25 cellular contexts compared by ENCODE assay signal in the genomic region with DNA sequence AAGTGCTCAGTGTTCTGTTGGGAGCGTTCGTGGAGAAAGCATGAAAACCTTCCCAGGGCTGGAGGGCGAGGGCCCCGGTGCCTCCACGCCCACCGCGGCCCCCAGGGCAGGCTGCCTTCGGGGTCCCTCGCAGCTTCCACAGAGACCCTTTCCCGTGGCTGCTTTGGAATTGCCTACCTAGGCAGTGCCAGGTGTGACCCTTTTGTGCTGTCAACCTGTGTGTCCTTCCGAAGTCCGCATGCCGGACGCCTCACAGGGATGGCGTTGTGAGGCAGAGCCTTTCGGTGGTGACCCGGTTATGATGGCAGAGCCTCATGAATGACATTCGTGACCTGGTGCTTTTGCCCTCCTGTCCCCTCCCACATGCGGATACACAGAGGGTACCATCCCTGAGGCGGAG. TPM values are rescaled to one million over a fixed set of nuclear protein-coding genes. Genes with fewer than 3 reads are reported as not detected.
"Had no signal": no experiment of that assay in that cellular context is flagged by ENCODE, and none has a peak within 500 bp of the region (broad histone marks: within the 10 kb centered on the region; RNA-seq: fewer than 3 reads in every experiment).

No MANE protein-coding gene starts in this region.

- H3K4me3 ChIP-seq: esophagus muscularis mucosa, heart left ventricle, neural progenitor cell, right lobe of liver, skin epidermis, stomach, thyroid gland had no signal

- H3K4me3 Mint-ChIP-seq: activated B cell treated with CpG ODN at 0.5 μM for 24 hours; activated CD8-positive, alpha-beta T cell treated with anti-CD3 and anti-CD28 coated beads for 36 hours; activated naive CD4-positive, alpha-beta T cell treated with anti-CD3 and anti-CD28 coated beads for 36 hours; activated T-cell treated with anti-CD3 and anti-CD28 coated beads, Interleukin-2, amount 50 U/mL, for 72 hours; dendritic cell treated with granulocyte-macrophage colony-stimulating factor and Interleukin-4, amounts not matched to agents 40 ng/mL and 50 ng/mL, for 4 days; mesothelial cell of epicardium; naive thymus-derived CD4-positive, alpha-beta T cell; neural progenitor cell; stimulated activated naive B cell treated with anti-CD40 and anti-IgM and Interleukin-4, amounts not matched to agents 10 μg/mL and 1 μg/mL and 100 μg/mL, for 72 hours; T-helper 2 cell treated with Interferon-gamma antibody and Interleukin-4, amounts not matched to agents 5 μg/mL and 100 μg/mL, for 36 hours had no signal

- H3K27ac ChIP-seq: brain microvascular endothelial cell, esophagus muscularis mucosa, foreskin keratinocyte, heart left ventricle, neural progenitor cell, right lobe of liver, skin epidermis, stomach, thyroid gland had no signal

- H3K36me3 ChIP-seq: neural progenitor cell had no signal

- H3K9me3 Mint-ChIP-seq: activated B cell treated with CpG ODN at 0.5 μM for 24 hours; activated CD8-positive, alpha-beta T cell treated with anti-CD3 and anti-CD28 coated beads for 36 hours; activated naive CD4-positive, alpha-beta T cell treated with anti-CD3 and anti-CD28 coated beads for 36 hours; activated T-cell treated with anti-CD3 and anti-CD28 coated beads, Interleukin-2, amount 50 U/mL, for 72 hours; dendritic cell treated with granulocyte-macrophage colony-stimulating factor and Interleukin-4, amounts not matched to agents 40 ng/mL and 50 ng/mL, for 4 days; mesothelial cell of epicardium; neural progenitor cell; stimulated activated naive B cell treated with anti-CD40 and anti-IgM and Interleukin-4, amounts not matched to agents 10 μg/mL and 1 μg/mL and 100 μg/mL, for 72 hours; T-helper 2 cell treated with Interferon-gamma antibody and Interleukin-4, amounts not matched to agents 5 μg/mL and 100 μg/mL, for 36 hours had no signal

- H3K4me1 ChIP-seq: foreskin keratinocyte, right lobe of liver had no signal

- H3K27me3 ChIP-seq: brain microvascular endothelial cell, esophagus muscularis mucosa, heart left ventricle, right lobe of liver, stomach, thyroid gland had no signal

- DNase-seq: activated B cell treated with CpG ODN at 0.5 μM for 24 hours; activated CD4-positive, alpha-beta T cell treated with anti-CD3 and anti-CD28 coated beads, Interleukin-2, amount 50 U/mL, for 1 hour; activated CD8-positive, alpha-beta T cell treated with anti-CD3 and anti-CD28 coated beads for 36 hours; activated naive CD4-positive, alpha-beta T cell treated with anti-CD3 and anti-CD28 coated beads for 36 hours; activated T-cell treated with anti-CD3 and anti-CD28 coated beads, Interleukin-2, amount 50 U/mL, for 72 hours; amniotic stem cell; brain microvascular endothelial cell; caudate nucleus; foreskin keratinocyte; hypothalamus; kidney glomerular epithelial cell; naive thymus-derived CD4-positive, alpha-beta T cell; right lobe of liver; stimulated activated CD4-positive, alpha-beta T cell treated with anti-CD3 and anti-CD28 coated beads, Interleukin-15, amount 100 ng/mL, for 24 hours; stimulated activated CD4-positive, alpha-beta T cell treated with anti-CD3 and anti-CD28 coated beads, Interleukin-2, amount 100 ng/mL, for 24 hours; stimulated activated naive B cell treated with anti-CD40 and anti-IgM and Interleukin-4, amounts not matched to agents 10 μg/mL and 1 μg/mL and 100 μg/mL, for 72 hours; stomach; thyroid gland had no signal

- H3K9me3 ChIP-seq: esophagus muscularis mucosa, heart left ventricle, right lobe of liver, stomach, thyroid gland had no signal

- H3K27ac Mint-ChIP-seq: activated B cell treated with CpG ODN at 0.5 μM for 24 hours; activated CD8-positive, alpha-beta T cell treated with anti-CD3 and anti-CD28 coated beads for 36 hours; activated naive CD4-positive, alpha-beta T cell treated with anti-CD3 and anti-CD28 coated beads for 36 hours; activated T-cell treated with anti-CD3 and anti-CD28 coated beads, Interleukin-2, amount 50 U/mL, for 72 hours; dendritic cell treated with granulocyte-macrophage colony-stimulating factor and Interleukin-4, amounts not matched to agents 40 ng/mL and 50 ng/mL, for 4 days; mesothelial cell of epicardium; neural progenitor cell; stimulated activated naive B cell treated with anti-CD40 and anti-IgM and Interleukin-4, amounts not matched to agents 10 μg/mL and 1 μg/mL and 100 μg/mL, for 72 hours; T-helper 2 cell treated with Interferon-gamma antibody and Interleukin-4, amounts not matched to agents 5 μg/mL and 100 μg/mL, for 36 hours had no signal

- ATAC-seq: activated CD8-positive, alpha-beta T cell treated with anti-CD3 and anti-CD28 coated beads for 36 hours; activated T-cell treated with anti-CD3 and anti-CD28 coated beads, Interleukin-2, amount 50 U/mL, for 72 hours; foreskin keratinocyte; heart left ventricle; naive thymus-derived CD4-positive, alpha-beta T cell; right lobe of liver; stimulated activated naive B cell treated with anti-CD40 and anti-IgM and Interleukin-4, amounts not matched to agents 10 μg/mL and 1 μg/mL and 100 μg/mL, for 72 hours had no signal

- H3K27me3 Mint-ChIP-seq: activated B cell treated with CpG ODN at 0.5 μM for 24 hours; activated CD8-positive, alpha-beta T cell treated with anti-CD3 and anti-CD28 coated beads for 36 hours; naive thymus-derived CD4-positive, alpha-beta T cell; stimulated activated naive B cell treated with anti-CD40 and anti-IgM and Interleukin-4, amounts not matched to agents 10 μg/mL and 1 μg/mL and 100 μg/mL, for 72 hours had no signal

RNA-seq across cellular contexts. Expression of gene SLC26A1, which starts 43.5 kb away (rescaled TPM):
- total RNA-seq: activated B cell treated with CpG ODN at 0.5 μM for 24 hours; activated naive CD4-positive, alpha-beta T cell treated with anti-CD3 and anti-CD28 coated beads for 36 hours; activated T-cell treated with anti-CD3 and anti-CD28 coated beads, Interleukin-2, amount 50 U/mL, for 72 hours; foreskin keratinocyte had no signal
